ENCODE assay signal across 18 cellular contexts in the genomic region with DNA sequence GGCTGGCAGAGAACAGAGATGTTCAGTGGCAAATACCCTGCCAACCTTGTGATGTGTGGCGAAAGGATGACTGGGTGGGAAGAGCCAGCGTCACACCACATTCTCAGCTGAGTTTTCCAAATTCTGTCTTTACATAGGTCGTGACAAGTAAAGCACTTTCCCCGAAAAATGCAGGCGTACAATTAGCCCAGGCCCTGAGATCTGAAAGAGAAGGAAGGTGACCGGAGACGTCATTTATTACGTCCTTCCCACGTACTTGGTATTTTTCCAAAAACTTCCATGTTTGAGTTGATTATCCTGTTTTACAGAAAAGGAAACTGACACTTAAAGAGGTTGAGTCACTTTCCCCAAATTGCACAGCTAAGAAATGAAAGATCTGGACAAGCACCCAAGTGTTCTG.
DNase-seq lines count a peak whose midpoint lies in the region; ATAC-seq, FAIRE-seq and TF ChIP-seq lines count a peak whose summit lies in the region.
"Had no signal": no experiment of that assay in that cellular context is flagged by ENCODE, and none has a peak within 500 bp of the region (broad histone marks: within the 10 kb centered on the region; RNA-seq: fewer than 3 reads in every experiment).

No MANE protein-coding gene starts in this region.

- no peak overlapping the region for H2BK120ac ChIP-seq in H1 (replicated peaks; ENCODE audit: low read depth, low read length)

- no peak overlapping the region for H2BK20ac ChIP-seq in H1 (ENCODE audit: low read length)

- H4K91ac ChIP-seq in H1 (replicated peaks; ENCODE audit: insufficient read length, low read length), result no peak overlapping the region

- no peak for TF ChIP-seq EP300 in H1 (IDR thresholded peaks at IDR 0.05; ENCODE audit: borderline replicate concordance in 1 of 2, low read depth in 2 of 2, low read length in 2 of 2)

- no peaks in the 10 kb centered on the region for H4K20me1 ChIP-seq in GM23338 (replicated peaks; ENCODE audit: insufficient read depth)
- no peaks in the 10 kb centered on the region for H4K20me1 ChIP-seq in PC-3 (ENCODE audit: low read length)
- no peaks in the 10 kb centered on the region for H4K20me1 ChIP-seq in H1 (replicated peaks in 1 of 2; ENCODE audit: control insufficient read depth in 1 of 2, insufficient read depth in 2 of 2, low read length in 2 of 2)

- DNase-seq in GM23338 (ENCODE audit: low spot score) (no peak), PC-3 (peak; percentile 47), H1 (ENCODE audit: low read depth in 1 of 2, low spot score in 2 of 2) (no peak), cardiac septum (ENCODE audit: low spot score) (no peak), endothelial cell (ENCODE audit: low spot score) (no peak), NCI-H1417 treated with DMSO at 0.1 percent for 48 hours (lab: John Stamatoyannopoulos, UW) (no peak)
- DNase-seq in central memory CD4-positive, alpha-beta T cell, result no peak
- DNase-seq: CD8-positive, alpha-beta T cell; GDM1 had no signal

- POLR2A ChIA-PET in PC-3 (lab: Charles Lee; ENCODE audit: unreplicated experiment) (no interaction called here), H1 (lab: Charles Lee; ENCODE audit: partially characterized antibody) (no interaction called here)

- no peak overlapping the region for H3K18ac ChIP-seq in H1 (ENCODE audit: extremely low read depth, low read length)

- H3K4me3 Mint-ChIP-seq in GM23338, result no peak overlapping the region
- no peak overlapping the region for H3K4me3 Mint-ChIP-seq in endothelial cell (ENCODE audit: unreplicated experiment)
- H3K4me3 Mint-ChIP-seq: CD8-positive, alpha-beta T cell; H9 had no signal

- H3K27me3 Mint-ChIP-seq in GM23338 (ENCODE audit: insufficient read depth, low read depth, poor library complexity) (peaks cover 9% of the 10 kb centered on the region), endothelial cell (ENCODE audit: unreplicated experiment) (no peaks in the 10 kb centered on the region)

- H3K23ac ChIP-seq in H1 (ENCODE audit: insufficient read length), result no peak overlapping the region

- no peak overlapping the region for H2AK5ac ChIP-seq in H1 (ENCODE audit: low read depth, low read length)

- no peak overlapping the region for H3K4ac ChIP-seq in H1 (replicated peaks; ENCODE audit: insufficient read length, low read depth, low read length)

- H3K14ac ChIP-seq in H1 (ENCODE audit: insufficient read length), result no peak overlapping the region

- no peak overlapping the region for H3K9ac ChIP-seq in PC-3 (ENCODE audit: low read length)
- no peak overlapping the region for H3K9ac ChIP-seq in H1 (replicated peaks in 1 of 4; ENCODE audit: extremely low read depth in 1 of 4, low read depth in 3 of 4, low read length in 3 of 4)
- H3K9ac ChIP-seq in subcutaneous abdominal adipose tissue (ENCODE audit: low read length in 5 of 5), result no peak overlapping the region
- H3K9ac ChIP-seq: GM23248 had no signal

- H2BK5ac ChIP-seq in H1 (ENCODE audit: low read depth, low read length), result no peak overlapping the region

- no peak overlapping the region for H4K5ac ChIP-seq in H1 (ENCODE audit: insufficient read length, low read depth, low read length)

- no peak overlapping the region for H3K56ac ChIP-seq in H1 (replicated peaks; ENCODE audit: insufficient read length, low read depth, low read length)

- no peaks in the 10 kb centered on the region for H3K79me1 ChIP-seq in H1 (ENCODE audit: low read depth, low read length)

- H3K4me2 ChIP-seq in GM23338 (no peak overlapping the region), PC-3 (ENCODE audit: low read length) (peak overlapping the region; percentile 46), H1 (ENCODE audit: insufficient read depth in 1 of 2, low read depth in 2 of 2, low read length in 2 of 2) (no peak overlapping the region)

- peak overlapping the region; percentile 66; the same call in 1 of the 2 replicates for H2BK15ac ChIP-seq in H1 (ENCODE audit: low read length)

- 91% methylated on average over 9 of the region's 9 CpGs; no CpG with 5 or more reads in 1 of the 2 experiments for WGBS in H1 (ENCODE audit: extremely low coverage in 1 of 2, insufficient coverage in 1 of 2, insufficient read length in 1 of 2, insufficient replicate concordance in 2 of 2, low coverage in 1 of 2, low lambda C conversion rate in 2 of 2, missing lambda C conversion rate in 1 of 2), 2 experiments

- peaks cover 21% of the 10 kb centered on the region; the same call in 2 of the 3 replicates for H3K36me3 Mint-ChIP-seq in GM23338 (ENCODE audit: low read depth)
- H3K36me3 Mint-ChIP-seq in endothelial cell (ENCODE audit: low read depth, unreplicated experiment), result peaks cover 14% of the 10 kb centered on the region
- H3K36me3 Mint-ChIP-seq: CD14-positive monocyte; CD8-positive, alpha-beta T cell; IgD-negative memory B cell had no signal

- H3K9me3 Mint-ChIP-seq in GM23338, result peaks cover 25% of the 10 kb centered on the region
- H3K9me3 Mint-ChIP-seq in endothelial cell (ENCODE audit: unreplicated experiment), result peaks cover 11% of the 10 kb centered on the region
- H3K9me3 Mint-ChIP-seq: CD8-positive, alpha-beta T cell had no signal

- H3K36me3 ChIP-seq in GM23338 (ENCODE audit: insufficient read depth) (no peaks in the 10 kb centered on the region), PC-3 (ENCODE audit: low read depth, low read length) (no peaks in the 10 kb centered on the region), H1 (ENCODE audit: control insufficient read depth in 2 of 4, insufficient read depth in 4 of 4, low read length in 3 of 4) (no peaks in the 10 kb centered on the region), subcutaneous abdominal adipose tissue (ENCODE audit: control insufficient read depth in 5 of 5, insufficient read depth in 5 of 5, low read length in 5 of 5) (no peaks in the 10 kb centered on the region)
- H3K36me3 ChIP-seq: BE2C had no signal

- peak overlapping the region; percentile 90; the same call in 1 of the 2 replicates for H2AFZ ChIP-seq in GM23338
- H2AFZ ChIP-seq in PC-3 (ENCODE audit: low read length), result no peak overlapping the region
- H2AFZ ChIP-seq in H1 (ENCODE audit: low read length), result 0 out of 2 replicates have a peak overlapping the region, but pooled peaks have one; percentile 39
- H2AFZ ChIP-seq: GM23248 had no signal

- no peak for TF ChIP-seq POLR2A in H1 (IDR thresholded peaks at IDR 0.05; ENCODE audit: control extremely low read depth in 1 of 2, low read depth in 2 of 2, low read length in 2 of 2)

- H3K27ac Mint-ChIP-seq in GM23338, result no peak overlapping the region
- H3K27ac Mint-ChIP-seq in endothelial cell (ENCODE audit: unreplicated experiment), result no peak overlapping the region
- H3K27ac Mint-ChIP-seq: CD14-positive monocyte; CD8-positive, alpha-beta T cell; H9; IgD-negative memory B cell had no signal

- TF ChIP-seq CTCF in GM23338 (conservative IDR thresholded peaks at IDR 0.05; ENCODE audit: low read depth in 2 of 2) (no peak), PC-3 (conservative IDR thresholded peaks at IDR 0.05; ENCODE audit: low read depth, low read length) (no peak), H1 (IDR thresholded peaks at IDR 0.05; ENCODE audit: control extremely low read depth in 1 of 3, insufficient read depth in 1 of 3, low read depth in 1 of 3, low read length in 3 of 3) (no peak), endothelial cell (IDR thresholded peaks at IDR 0.05; ENCODE audit: unreplicated experiment) (no peak)

- H3K27me3 ChIP-seq in GM23338 (ENCODE audit: insufficient read depth), result no peaks in the 10 kb centered on the region
- H3K27me3 ChIP-seq in PC-3 (ENCODE audit: low read length), result no peaks in the 10 kb centered on the region
- H3K27me3 ChIP-seq in H1 (replicated peaks in 1 of 4; ENCODE audit: control insufficient read depth in 3 of 4, extremely low read depth in 1 of 4, insufficient read depth in 3 of 4, low read length in 3 of 4), result no peaks in the 10 kb centered on the region
- H3K27me3 ChIP-seq in subcutaneous abdominal adipose tissue (ENCODE audit: control insufficient read depth in 5 of 5, insufficient read depth in 4 of 5, low read length in 5 of 5), result no peaks in the 10 kb centered on the region
- H3K27me3 ChIP-seq: BE2C had no signal

- H3K4me1 Mint-ChIP-seq in GM23338 (peaks cover 8% of the 10 kb centered on the region), endothelial cell (ENCODE audit: unreplicated experiment) (peaks cover 11% of the 10 kb centered on the region)
- H3K4me1 Mint-ChIP-seq: CD14-positive monocyte had no signal

- peak overlapping the region; percentile 35; the same call in 1 of the 2 replicates for H2BK12ac ChIP-seq in H1 (ENCODE audit: low read depth, low read length)

- intact Hi-C loops in PC-3 (cut with micrococcal nuclease), result loop anchor here (5.0 to 10.0 kb wide), 3 partner anchors 262 to 412 kb away; no protein-coding TSS in a partner anchor
- intact Hi-C loops in cardiac septum (cut with DNase I), result loop anchor here (5.0 kb wide), 1 partner anchor 619 kb away; no protein-coding TSS in a partner anchor

- no peak overlapping the region for H4K8ac ChIP-seq in H1 (ENCODE audit: extremely low read depth, insufficient read depth, low read length)

- no peak overlapping the region for H3K27ac ChIP-seq in GM23338 (ENCODE audit: low read depth)
- H3K27ac ChIP-seq in PC-3 (ENCODE audit: low read length), result peak overlapping the region; percentile 35; the same call in 1 of the 2 replicates
- no peak overlapping the region for H3K27ac ChIP-seq in H1 (ENCODE audit: low read depth, low read length)
- H3K27ac ChIP-seq in subcutaneous abdominal adipose tissue (ENCODE audit: low read depth, low read length), result peak overlapping the region; percentile 58
- H3K27ac ChIP-seq: GM23248 had no signal

- peaks cover 7% of the 10 kb centered on the region for H3K4me1 ChIP-seq in GM23338 (ENCODE audit: insufficient read depth)
- peaks cover 25% of the 10 kb centered on the region for H3K4me1 ChIP-seq in PC-3 (ENCODE audit: insufficient read depth, low read length)
- H3K4me1 ChIP-seq in H1 (replicated peaks in 1 of 4; ENCODE audit: control insufficient read depth in 3 of 4, insufficient read depth in 4 of 4, low read length in 3 of 4), result no peaks in the 10 kb centered on the region; a peak in 2 of 7 replicates
- peaks cover 2 to 21% (median 19%) of the 10 kb centered on the region in 5 donors for H3K4me1 ChIP-seq in subcutaneous abdominal adipose tissue (ENCODE audit: control insufficient read depth in 5 of 5, insufficient read depth in 5 of 5, low read length in 5 of 5)
- H3K4me1 ChIP-seq: BE2C had no signal

- BruUV-seq in PC-3 (replicated peaks; lab: Mats Ljungman, UMichigan), result no TSS peak

- CTCF ChIA-PET in PC-3 (lab: Charles Lee), result interaction anchor here (0.6 to 1.0 kb wide), 6 partner anchors 15 to 620 kb away, joined by 3 to 7 read pairs (median 4); no protein-coding TSS in a partner anchor
- CTCF ChIA-PET in H1 (lab: Charles Lee; ENCODE audit: partially characterized antibody), result interaction anchor here (0.6 to 2.6 kb wide), 49 partner anchors 8 to 925 kb away, joined by 3 to 13 read pairs (median 4); no protein-coding TSS in a partner anchor

- no peak for FAIRE-seq in H1 (lab: Jason Lieb, UNC)
- FAIRE-seq: A204.1, D721Med, GM12892 had no signal

- no peaks in the 10 kb centered on the region for H3F3A ChIP-seq in GM23338 (replicated peaks; ENCODE audit: low read depth)
- H3F3A ChIP-seq in PC-3 (ENCODE audit: low read length, unreplicated experiment), result no peaks in the 10 kb centered on the region

- no peaks in the 10 kb centered on the region for H3K79me2 ChIP-seq in GM23338 (replicated peaks; ENCODE audit: insufficient read depth)
- no peaks in the 10 kb centered on the region for H3K79me2 ChIP-seq in PC-3 (ENCODE audit: low read length)
- H3K79me2 ChIP-seq in H1 (ENCODE audit: control insufficient read depth in 1 of 2, insufficient read depth in 2 of 2, low read length in 2 of 2), result no peaks in the 10 kb centered on the region; a peak in 1 of 4 replicates

- no peak for ATAC-seq in GM23338
- no peak for ATAC-seq in PC-3
- ATAC-seq: CD8-positive, alpha-beta T cell had no signal

- H3K9me2 ChIP-seq in GM23338 (ENCODE audit: insufficient read depth) (no peaks in the 10 kb centered on the region), PC-3 (replicated peaks; ENCODE audit: low read length) (no peaks in the 10 kb centered on the region)

- H3K9me3 ChIP-seq in PC-3 (ENCODE audit: low read length) (no peaks in the 10 kb centered on the region), H1 (ENCODE audit: insufficient read depth in 2 of 2, low read depth in 1 of 2, low read length in 1 of 2) (peaks cover 3 to 4% of the 10 kb centered on the region in 2 experiments; a peak in 1 of 4 replicates), subcutaneous abdominal adipose tissue (ENCODE audit: control insufficient read depth in 5 of 5, low read length in 5 of 5) (no peaks in the 10 kb centered on the region)
- H3K9me3 ChIP-seq: BE2C had no signal

- no peaks in the 10 kb centered on the region for H3K23me2 ChIP-seq in H1 (ENCODE audit: low read depth, low read length)

- TF ChIP-seq RAD21 in H1 (IDR thresholded peaks at IDR 0.05 in 1 of 2, conservative IDR thresholded peaks at IDR 0.05 in 1 of 2; ENCODE audit: low read depth in 2 of 2, low read length in 2 of 2), result no peak

- no peak overlapping the region for H3K4me3 ChIP-seq in GM23338
- H3K4me3 ChIP-seq in PC-3 (ENCODE audit: low read length), result no peak overlapping the region
- no peak overlapping the region for H3K4me3 ChIP-seq in H1 (ENCODE audit: extremely low read depth in 1 of 4, insufficient read depth in 2 of 4, low read depth in 3 of 4, low read length in 4 of 4)
- no peak overlapping the region for H3K4me3 ChIP-seq in subcutaneous abdominal adipose tissue (ENCODE audit: low read depth in 1 of 5, low read length in 5 of 5)
- H3K4me3 ChIP-seq: GM23248 had no signal

Comparison
In these comparisons a context has a peak if more than half of its experiments do, and no peak if none do; other contexts are left out.
1. H3K27ac ChIP-seq: peak in PC-3 (single experiment) and subcutaneous abdominal adipose tissue (single experiment); none in GM23338 (single experiment) and H1 (single experiment).